ENCODE assay signal across 8 cellular contexts in genomic region chr21:35102488-35103407, GRCh38. TPM values are rescaled to one million over a fixed set of nuclear protein-coding genes. Genes with fewer than 3 reads are reported as not detected.
DNase-seq lines count a peak whose midpoint lies in the region; ATAC-seq and TF ChIP-seq lines count a peak whose summit lies in the region.

No MANE protein-coding gene starts in this region.

- intact Hi-C loops in CD8-positive, alpha-beta T cell (cut with DNase I, micrococcal nuclease), result no loop called here

- peaks cover 17% of the 10 kb centered on the region for H3K4me1 ChIP-seq in CD8-positive, alpha-beta T cell (ENCODE audit: insufficient read depth, low read length)
- no peaks in the 10 kb centered on the region for H3K4me1 ChIP-seq in endodermal cell (ENCODE audit: control insufficient read depth, insufficient read depth, low read length)

- no peaks in the 10 kb centered on the region for H3K27me3 Mint-ChIP-seq in CD8-positive, alpha-beta T cell (ENCODE audit: low read depth)
- H3K27me3 Mint-ChIP-seq in naive thymus-derived CD8-positive, alpha-beta T cell, result no peaks in the 10 kb centered on the region
- peaks cover 2% of the 10 kb centered on the region for H3K27me3 Mint-ChIP-seq in endodermal cell (ENCODE audit: insufficient read depth)

- peak; percentile 98 for ATAC-seq in CD8-positive, alpha-beta T cell
- ATAC-seq in naive thymus-derived CD8-positive, alpha-beta T cell, result peak; percentile 99 to 100
- ATAC-seq in HG02970 (IDR thresholded peaks at IDR 0.05; ENCODE audit: low FRiP score, unreplicated experiment), result no peak
- no peak for ATAC-seq in HG02678 (IDR thresholded peaks at IDR 0.05; ENCODE audit: unreplicated experiment)
- ATAC-seq in HG03139 (IDR thresholded peaks at IDR 0.05; ENCODE audit: unreplicated experiment), result no peak

- CTCF ChIA-PET in CD8-positive, alpha-beta T cell (lab: Charles Lee), result no interaction called here

- no peaks in the 10 kb centered on the region for H3K36me3 Mint-ChIP-seq in CD8-positive, alpha-beta T cell
- no peaks in the 10 kb centered on the region for H3K36me3 Mint-ChIP-seq in naive thymus-derived CD8-positive, alpha-beta T cell
- H3K36me3 Mint-ChIP-seq in endodermal cell (ENCODE audit: low read depth), result no peaks in the 10 kb centered on the region

- DNase-seq in CD8-positive, alpha-beta T cell, result peak in 6 of 7 experiments; percentile 7 to 73 (median 34)
- DNase-seq in NCI-H510A treated with DMSO at 0.1 percent for 48 hours (lab: John Stamatoyannopoulos, UW) (peak; percentile 5), amniotic epithelial cell (ENCODE audit: low read depth) (peak; percentile 58), endodermal cell (no peak)
- peak; percentile 19 to 83 (median 62) for DNase-seq in naive thymus-derived CD8-positive, alpha-beta T cell

- H3K36me3 ChIP-seq in CD8-positive, alpha-beta T cell (ENCODE audit: insufficient read depth, low read length), result no peaks in the 10 kb centered on the region
- H3K36me3 ChIP-seq in endodermal cell (ENCODE audit: control insufficient read depth, insufficient read depth, low read length), result no peaks in the 10 kb centered on the region

- H3K4me3 Mint-ChIP-seq in CD8-positive, alpha-beta T cell, result no peak overlapping the region
- no peak overlapping the region for H3K4me3 Mint-ChIP-seq in naive thymus-derived CD8-positive, alpha-beta T cell
- no peak overlapping the region for H3K4me3 Mint-ChIP-seq in endodermal cell

- POLR2A ChIA-PET in CD8-positive, alpha-beta T cell (lab: Charles Lee), result interaction anchor here (0.6 to 0.7 kb wide), 2 partner anchors 139 to 162 kb away, joined by 3 to 4 read pairs; no protein-coding TSS in a partner anchor
- POLR2A ChIA-PET in naive thymus-derived CD8-positive, alpha-beta T cell (lab: Charles Lee), result interaction anchor here (0.6 to 1.0 kb wide), 3 partner anchors 18 to 100 kb away, joined by 3 read pairs; no protein-coding TSS in a partner anchor

- H3K27me3 ChIP-seq in CD8-positive, alpha-beta T cell (ENCODE audit: insufficient read depth, low read length), result no peaks in the 10 kb centered on the region
- H3K27me3 ChIP-seq in endodermal cell (ENCODE audit: control insufficient read depth, insufficient read depth, low read length, poor library complexity, severe bottlenecking), result no peaks in the 10 kb centered on the region

- no peaks in the 10 kb centered on the region for H3K4me1 Mint-ChIP-seq in CD8-positive, alpha-beta T cell (ENCODE audit: low read depth)
- no peaks in the 10 kb centered on the region for H3K4me1 Mint-ChIP-seq in naive thymus-derived CD8-positive, alpha-beta T cell
- H3K4me1 Mint-ChIP-seq in endodermal cell, result peaks cover 9% of the 10 kb centered on the region

- no peaks in the 10 kb centered on the region for H3K9me3 Mint-ChIP-seq in CD8-positive, alpha-beta T cell
- H3K9me3 Mint-ChIP-seq in naive thymus-derived CD8-positive, alpha-beta T cell, result peaks cover 0 to 3% (median 0%) of the 10 kb centered on the region in 9 donors
- no peaks in the 10 kb centered on the region for H3K9me3 Mint-ChIP-seq in endodermal cell

- WGBS in endodermal cell (ENCODE audit: insufficient coverage in 1 of 2, insufficient read length in 1 of 2), 2 experiments, result 78 to 87% methylated on average over 4 to 8 of the region's 8 CpGs

- TF ChIP-seq CTCF in CD8-positive, alpha-beta T cell (IDR thresholded peaks at IDR 0.05), result no peak
- no peak for TF ChIP-seq CTCF in endodermal cell (conservative IDR thresholded peaks at IDR 0.05)

- no peak overlapping the region for H3K9ac ChIP-seq in endodermal cell (ENCODE audit: extremely low read depth, low read length, poor library complexity, severe bottlenecking)

- H3K27ac ChIP-seq in CD8-positive, alpha-beta T cell (ENCODE audit: low read depth, low read length), result no peak overlapping the region
- H3K27ac ChIP-seq in endodermal cell (ENCODE audit: low read depth, low read length), result no peak overlapping the region

- H3K27ac Mint-ChIP-seq in CD8-positive, alpha-beta T cell, result no peak overlapping the region
- H3K27ac Mint-ChIP-seq in naive thymus-derived CD8-positive, alpha-beta T cell, result no peak overlapping the region
- H3K27ac Mint-ChIP-seq in endodermal cell, result no peak overlapping the region

- no peak overlapping the region for H3K4me3 ChIP-seq in CD8-positive, alpha-beta T cell (ENCODE audit: low read depth, low read length)
- no peak overlapping the region for H3K4me3 ChIP-seq in endodermal cell (ENCODE audit: low read length)

- H3K9me3 ChIP-seq in CD8-positive, alpha-beta T cell (ENCODE audit: low read length), result no peaks in the 10 kb centered on the region
- no peaks in the 10 kb centered on the region for H3K9me3 ChIP-seq in endodermal cell (ENCODE audit: control insufficient read depth, low read length)

RNA-seq across cellular contexts. Expression of gene RUNX1, which starts 53.6 kb away (rescaled TPM):
- total RNA-seq in CD8-positive, alpha-beta T cell, result 10 to 100 TPM; 39.3 to 43.1 TPM
- 10 to 100 TPM; 67.1 to 69.0 TPM for total RNA-seq in naive thymus-derived CD8-positive, alpha-beta T cell
- 10 to 100 TPM; 13.1 to 22.6 (median 15.1) TPM for polyA plus RNA-seq in naive thymus-derived CD8-positive, alpha-beta T cell
- total RNA-seq in endodermal cell, result 1 to 10 TPM in 1 of 2 donors, under 1 TPM in 1; 0.31 to 2.8 TPM
- polyA plus RNA-seq in endodermal cell (2013, experiment 1 of 2), result 0.50 TPM
- polyA plus RNA-seq in endodermal cell (2013, experiment 2 of 2), result 1.0 TPM

Comparison
In these comparisons a context has a peak if more than half of its experiments do, and no peak if none do; other contexts are left out.
1. ATAC-seq: peak in CD8-positive, alpha-beta T cell (single experiment) and naive thymus-derived CD8-positive, alpha-beta T cell (2 of 2); none in HG02970 (single experiment), HG02678 (single experiment) and HG03139 (single experiment).
2. RNA of gene RUNX1, which starts 53.6 kb away (total RNA-seq): 67.1 to 69.0 TPM in naive thymus-derived CD8-positive, alpha-beta T cell and 39.3 to 43.1 TPM in CD8-positive, alpha-beta T cell; 0.31 to 2.8 TPM in endodermal cell; every median in the first group is over 10 times any median in the second.